9 cellular contexts compared by ENCODE assay signal in genomic region chr15:60005352-60006202, GRCh38. TPM values are rescaled to one million over a fixed set of nuclear protein-coding genes. Genes with fewer than 3 reads are reported as not detected.
DNase-seq lines count a peak whose midpoint lies in the region; ATAC-seq, FAIRE-seq and TF ChIP-seq lines count a peak whose summit lies in the region.
"Had no signal": no experiment of that assay in that cellular context is flagged by ENCODE, and none has a peak within 500 bp of the region (broad histone marks: within the 10 kb centered on the region; RNA-seq: fewer than 3 reads in every experiment).

No MANE protein-coding gene starts in this region.

- H3K27ac ChIP-seq in A549: no peak overlapping the region
- no peak overlapping the region for H3K27ac ChIP-seq in H9 (ENCODE audit: insufficient read length, low read depth, low read length)
- no peak overlapping the region for H3K27ac ChIP-seq in left lung
- H3K27ac ChIP-seq in upper lobe of right lung: no peak overlapping the region

- H2BK120ac ChIP-seq in H9 (ENCODE audit: low read depth, low read length, poor library complexity, severe bottlenecking): no peak overlapping the region

- H3K4me2 ChIP-seq in A549 (peak overlapping the region; percentile 99), H9 (ENCODE audit: insufficient read depth, insufficient read length, low read length) (peak overlapping the region; percentile 99)

- no peaks in the 10 kb centered on the region for H3K9me3 Mint-ChIP-seq in H9
- H3K9me3 Mint-ChIP-seq in activated T-helper 1 cell treated with anti-CD3 and anti-CD28 coated beads, Interleukin-12 subunit alpha, Interleukin-12 subunit beta, Interleukin-2, Interleukin-4 antibody, amounts not matched to agents 30 ng/mL and 10 ng/mL and 1 ng/mL, durations not matched to agents 14 hours and 24 hours and 36 hours: no peaks in the 10 kb centered on the region

- no peaks in the 10 kb centered on the region for H4K20me1 ChIP-seq in H9 (ENCODE audit: control insufficient read depth, insufficient read depth, insufficient read length)

- no peaks in the 10 kb centered on the region for H3K36me3 ChIP-seq in left lung
- no peaks in the 10 kb centered on the region for H3K36me3 ChIP-seq in upper lobe of right lung

- CTCF ChIA-PET in A549 (lab: Yijun Ruan, JAX): interaction anchor here (1.0 to 1.1 kb wide), 2 partner anchors 14 to 88 kb away, joined by 4 to 6 read pairs; no protein-coding TSS in a partner anchor

- FAIRE-seq in A549 (lab: Jason Lieb, UNC): no peak
- FAIRE-seq: colon had no signal

- no peak overlapping the region for H2BK20ac ChIP-seq in H9 (ENCODE audit: low read depth, low read length, poor library complexity, severe bottlenecking)

- H3K79me1 ChIP-seq in H9 (ENCODE audit: insufficient read depth, low read depth, low read length, poor library complexity, severe bottlenecking): no peaks in the 10 kb centered on the region

- no peak overlapping the region for H2BK15ac ChIP-seq in H9 (ENCODE audit: low read depth, low read length)

- no peak overlapping the region for H3K18ac ChIP-seq in H9 (ENCODE audit: insufficient read length, low read depth, low read length)

- no peak overlapping the region for H3K14ac ChIP-seq in H9 (ENCODE audit: insufficient read depth, low read length)

- intact Hi-C loops in activated T-helper 1 cell treated with anti-CD3 and anti-CD28 coated beads, Interleukin-12 subunit alpha, Interleukin-12 subunit beta, Interleukin-2, Interleukin-4 antibody, amounts not matched to agents 30 ng/mL and 10 ng/mL and 1 ng/mL, durations not matched to agents 14 hours and 24 hours and 36 hours (cut with micrococcal nuclease): loop anchor here (1.0 kb wide), 7 partner anchors 8 to 174 kb away; no protein-coding TSS in a partner anchor
- intact Hi-C loops in left lung (cut with DNase I) (no loop called here), upper lobe of right lung (cut with DNase I) (no loop called here)

- H3K56ac ChIP-seq in H9 (ENCODE audit: insufficient read length, low read depth, low read length): no peak overlapping the region

- WGBS in A549 (ENCODE audit: missing lambda C conversion rate): 4% methylated on average over 43 of the region's 77 CpGs
- WGBS in H9 (ENCODE audit: extremely low coverage, insufficient read length, low lambda C conversion rate): no CpG with 5 or more reads among the region's 77 CpGs

- H3K79me2 ChIP-seq in H9 (ENCODE audit: insufficient read depth, low read length): no peaks in the 10 kb centered on the region

- no peak overlapping the region for H2BK5ac ChIP-seq in H9 (ENCODE audit: insufficient read length, low read length)

- TF ChIP-seq POLR2A in A549 (IDR thresholded peaks at IDR 0.05; ENCODE audit: low read length): no peak

- no peaks in the 10 kb centered on the region for H3K9me3 ChIP-seq in A549
- no peaks in the 10 kb centered on the region for H3K9me3 ChIP-seq in H9 (ENCODE audit: control insufficient read depth, low read depth, low read length)
- H3K9me3 ChIP-seq in left lung: no peaks in the 10 kb centered on the region
- H3K9me3 ChIP-seq in upper lobe of right lung: no peaks in the 10 kb centered on the region

- no peak overlapping the region for H4K8ac ChIP-seq in H9 (replicated peaks; ENCODE audit: insufficient read length, low read depth, low read length)

- peak overlapping the region; percentile 80 to 95 for H3K4me3 Mint-ChIP-seq in H9
- H3K4me3 Mint-ChIP-seq in activated T-helper 1 cell treated with anti-CD3 and anti-CD28 coated beads, Interleukin-12 subunit alpha, Interleukin-12 subunit beta, Interleukin-2, Interleukin-4 antibody, amounts not matched to agents 30 ng/mL and 10 ng/mL and 1 ng/mL, durations not matched to agents 14 hours and 24 hours and 36 hours: peak overlapping the region; percentile 92

- no peak for TF ChIP-seq EP300 in A549 (IDR thresholded peaks at IDR 0.05)

- peaks cover 73 to 80% of the 10 kb centered on the region in 2 experiments for H3K4me1 Mint-ChIP-seq in H9
- peaks cover 69% of the 10 kb centered on the region for H3K4me1 Mint-ChIP-seq in activated T-helper 1 cell treated with anti-CD3 and anti-CD28 coated beads, Interleukin-12 subunit alpha, Interleukin-12 subunit beta, Interleukin-2, Interleukin-4 antibody, amounts not matched to agents 30 ng/mL and 10 ng/mL and 1 ng/mL, durations not matched to agents 14 hours and 24 hours and 36 hours (ENCODE audit: low read depth)

- no peak for TF ChIP-seq RAD21 in A549 (conservative IDR thresholded peaks at IDR 0.05 in 1 of 2, IDR thresholded peaks at IDR 0.05 in 1 of 2)

- no peak overlapping the region for H4K5ac ChIP-seq in H9 (ENCODE audit: insufficient read length, low read depth, low read length)

- no peak overlapping the region for H3T11ph ChIP-seq in H9 (ENCODE audit: low read length)

- H3K27me3 Mint-ChIP-seq in H9 (ENCODE audit: low read depth): peaks cover 81% of the 10 kb centered on the region
- H3K27me3 Mint-ChIP-seq in activated T-helper 1 cell treated with anti-CD3 and anti-CD28 coated beads, Interleukin-12 subunit alpha, Interleukin-12 subunit beta, Interleukin-2, Interleukin-4 antibody, amounts not matched to agents 30 ng/mL and 10 ng/mL and 1 ng/mL, durations not matched to agents 14 hours and 24 hours and 36 hours (ENCODE audit: insufficient read depth): peaks cover 73% of the 10 kb centered on the region

- H2AFZ ChIP-seq in H9 (ENCODE audit: low read length): no peak overlapping the region

- H3K23ac ChIP-seq in H9 (ENCODE audit: insufficient read length, low read depth, low read length): no peak overlapping the region

- H3K4me3 ChIP-seq in A549: peak overlapping the region; percentile 47
- peak overlapping the region; percentile 25 to 36 for H3K4me3 ChIP-seq in left lung
- peak overlapping the region; percentile 53 for H3K4me3 ChIP-seq in upper lobe of right lung

- H3K4me1 ChIP-seq in A549: peaks cover 33% of the 10 kb centered on the region
- peaks cover 9% of the 10 kb centered on the region for H3K4me1 ChIP-seq in H9 (ENCODE audit: insufficient read depth, low read length)
- peaks cover 22 to 34% of the 10 kb centered on the region in 2 donors for H3K4me1 ChIP-seq in left lung
- H3K4me1 ChIP-seq in upper lobe of right lung: peaks cover 35% of the 10 kb centered on the region

- H2AK5ac ChIP-seq in H9 (ENCODE audit: insufficient read length, low read length): no peak overlapping the region

- no peak overlapping the region for H4K91ac ChIP-seq in H9 (ENCODE audit: insufficient read length, low read depth, low read length)

- H3K36me3 Mint-ChIP-seq in H9 (ENCODE audit: insufficient read depth in 1 of 3, low read depth in 3 of 3): peaks cover 0 to 2% (median 0%) of the 10 kb centered on the region in 3 experiments; a peak in 1 of 7 replicates
- H3K36me3 Mint-ChIP-seq in activated T-helper 1 cell treated with anti-CD3 and anti-CD28 coated beads, Interleukin-12 subunit alpha, Interleukin-12 subunit beta, Interleukin-2, Interleukin-4 antibody, amounts not matched to agents 30 ng/mL and 10 ng/mL and 1 ng/mL, durations not matched to agents 14 hours and 24 hours and 36 hours (ENCODE audit: low read depth): peaks cover 8% of the 10 kb centered on the region

- ATAC-seq in A549 (peak; percentile 5 to 48; a peak in 4 of 6 replicates), left lung (peak; percentile 19), upper lobe of right lung (peak; percentile 20)

- no peak overlapping the region for H3K27ac Mint-ChIP-seq in H9
- H3K27ac Mint-ChIP-seq in activated T-helper 1 cell treated with anti-CD3 and anti-CD28 coated beads, Interleukin-12 subunit alpha, Interleukin-12 subunit beta, Interleukin-2, Interleukin-4 antibody, amounts not matched to agents 30 ng/mL and 10 ng/mL and 1 ng/mL, durations not matched to agents 14 hours and 24 hours and 36 hours: peak overlapping the region; percentile 93

- POLR2A ChIA-PET in A549 (lab: Yijun Ruan, JAX): no interaction called here

- peaks cover 47% of the 10 kb centered on the region for H3K23me2 ChIP-seq in H9 (ENCODE audit: insufficient read length, low read depth, low read length, poor library complexity, severe bottlenecking)

- H3K27me3 ChIP-seq in H9 (ENCODE audit: insufficient read depth, low read length) (peaks cover 34% of the 10 kb centered on the region), left lung (peaks cover 100% of the 10 kb centered on the region in 2 donors), upper lobe of right lung (peaks cover 100% of the 10 kb centered on the region)

- DNase-seq in A549 (ENCODE audit: low read depth in 1 of 2, low spot score in 1 of 2): no peak
- peak; percentile 32 for DNase-seq in H9
- DNase-seq in activated T-helper 1 cell treated with anti-CD3 and anti-CD28 coated beads, Interleukin-12 subunit alpha, Interleukin-12 subunit beta, Interleukin-2, Interleukin-4 antibody, amounts not matched to agents 30 ng/mL and 10 ng/mL and 1 ng/mL, durations not matched to agents 14 hours and 24 hours and 36 hours (ENCODE audit: low spot score): no peak
- peak in 1 of 2 donors; percentile 78 for DNase-seq in left lung
- no peak for DNase-seq in upper lobe of right lung
- DNase-seq in MV-4-11 (lab: John Stamatoyannopoulos, UW): no peak
- DNase-seq in middle frontal gyrus (ENCODE audit: extremely low spot score, low spot score): no peak
- no peak for DNase-seq in GM19238 (ENCODE audit: insufficient read length, low spot score)

- no peak overlapping the region for H3K4ac ChIP-seq in H9 (ENCODE audit: low read depth, low read length)

- H3K9ac ChIP-seq in H9 (ENCODE audit: extremely low read depth, insufficient read length, low read length): no peak overlapping the region

- TF ChIP-seq CTCF in A549 (IDR thresholded peaks at IDR 0.05) (no peak), H9 (conservative IDR thresholded peaks at IDR 0.05) (no peak), left lung (IDR thresholded peaks at IDR 0.05) (no peak), upper lobe of right lung (IDR thresholded peaks at IDR 0.05) (no peak)

- H2BK12ac ChIP-seq in H9 (ENCODE audit: insufficient read length, low read depth, low read length): no peak overlapping the region

TF ChIP-seq in A549, 52 proteins besides CTCF, POLR2A, EP300 and RAD21 (continues in another document):
- TF ChIP-seq E2F6 (IDR thresholded peaks at IDR 0.05; ENCODE audit: borderline replicate concordance, low read depth): peak; percentile 65; the same call in 1 of the 2 replicates

RNA-seq across cellular contexts. Expression of gene FOXB1, which starts 1.5 kb away (rescaled TPM):
- not detected in 2 replicates for polyA plus RNA-seq in A549 (2011; rRNA removed)
- polyA plus RNA-seq in A549 (2012; cell fraction: cytosol; rRNA removed): not detected in 2 replicates
- polyA plus RNA-seq in A549 (2012; cell fraction: nucleus; rRNA removed): not detected in 2 replicates
- not detected in 3 replicates for polyA plus RNA-seq in A549 (2017; fragmentation: RNase III; extraction: RNeasy Plus Mini Kit Qiagen cat#74134 plus additional on column Dnase treatment)
- not detected in 2 replicates for polyA minus RNA-seq in A549 (2011; rRNA and poly(A)+ RNA removed)
- total RNA-seq in H9 (2021): 3.5 and 3.7 TPM in 2 replicates
- 1.2 and 1.3 TPM in 2 replicates for total RNA-seq in activated T-helper 1 cell treated with anti-CD3 and anti-CD28 coated beads, Interleukin-12 subunit alpha, Interleukin-12 subunit beta, Interleukin-2, Interleukin-4 antibody, amounts not matched to agents 30 ng/mL and 10 ng/mL and 1 ng/mL, durations not matched to agents 14 hours and 24 hours and 36 hours
- not detected for total RNA-seq in left lung
- total RNA-seq in upper lobe of right lung: not detected
